In genomic region chr2:30255466-30256408, GRCh38 we compare ENCODE assay signal across 11 cellular contexts. TPM values are rescaled to one million over a fixed set of nuclear protein-coding genes. Genes with fewer than 3 reads are reported as not detected.
DNase-seq lines count a peak whose midpoint lies in the region; ATAC-seq and TF ChIP-seq lines count a peak whose summit lies in the region.
"Had no signal": no experiment of that assay in that cellular context is flagged by ENCODE, and none has a peak within 500 bp of the region (broad histone marks: within the 10 kb centered on the region; RNA-seq: fewer than 3 reads in every experiment).

No MANE protein-coding gene starts in this region.

- 48 to 77% (median 57%) methylated on average over 8 of the region's 8 CpGs for WGBS in heart left ventricle, 4 donors

- H3K36me3 Mint-ChIP-seq in activated CD4-positive, alpha-beta T cell treated with anti-CD3 and anti-CD28 coated beads, Interleukin-2, amount 10 ng/mL, durations not matched to agents 24 days and 14 days (ENCODE audit: low read depth): peaks cover 87% of the 10 kb centered on the region
- peaks cover 83% of the 10 kb centered on the region for H3K36me3 Mint-ChIP-seq in stimulated activated naive CD8-positive, alpha-beta T cell treated with anti-CD3 and anti-CD28 coated beads, Interleukin-15, Interleukin-2, amounts not matched to agents 100 ng/mL and 50 ng/mL, for 24 hours (ENCODE audit: low read depth)

- no peak for TF ChIP-seq CTCF in heart left ventricle (IDR thresholded peaks at IDR 0.05)

- peak overlapping the region; percentile 59 for H3K4me3 Mint-ChIP-seq in activated CD4-positive, alpha-beta T cell treated with anti-CD3 and anti-CD28 coated beads, Interleukin-2, amount 10 ng/mL, durations not matched to agents 24 days and 14 days
- peak overlapping the region; percentile 42 for H3K4me3 Mint-ChIP-seq in stimulated activated naive CD8-positive, alpha-beta T cell treated with anti-CD3 and anti-CD28 coated beads, Interleukin-15, Interleukin-2, amounts not matched to agents 100 ng/mL and 50 ng/mL, for 24 hours

- peak in 3 of 4 donors; percentile 29 to 44 (median 34) for ATAC-seq in heart left ventricle
- ATAC-seq in GM21390 (IDR thresholded peaks at IDR 0.05; ENCODE audit: unreplicated experiment): no peak

- no peak for DNase-seq in activated CD4-positive, alpha-beta T cell treated with anti-CD3 and anti-CD28 coated beads, Interleukin-2, amount 10 ng/mL, durations not matched to agents 24 days and 14 days
- no peak for DNase-seq in activated CD4-positive, alpha-beta T cell treated with anti-CD3 and anti-CD28 coated beads, Interleukin-2, amount 50 U/mL, for 48 hours
- peak; percentile 91 to 97 for DNase-seq in NCI-H524 (lab: John Stamatoyannopoulos, UW)
- DNase-seq in heart left ventricle: peak in 1 of 5 donors; percentile 20
- DNase-seq in stimulated activated CD8-positive, alpha-beta memory T cell treated with anti-CD3 and anti-CD28 coated beads, Interleukin-4, amount 100 ng/mL, for 48 hours: no peak
- DNase-seq in NK-92 (lab: John Stamatoyannopoulos, UW; ENCODE audit: unreplicated experiment): no peak
- DNase-seq: activated CD4-positive, alpha-beta T cell treated with anti-CD3 and anti-CD28 coated beads for 48 hours; SHP77 had no signal

- no peak for TF ChIP-seq POLR2A in heart left ventricle (IDR thresholded peaks at IDR 0.05)

- H3K27ac Mint-ChIP-seq in activated CD4-positive, alpha-beta T cell treated with anti-CD3 and anti-CD28 coated beads, Interleukin-2, amount 10 ng/mL, durations not matched to agents 24 days and 14 days: peak overlapping the region; percentile 80
- H3K27ac Mint-ChIP-seq in stimulated activated naive CD8-positive, alpha-beta T cell treated with anti-CD3 and anti-CD28 coated beads, Interleukin-15, Interleukin-2, amounts not matched to agents 100 ng/mL and 50 ng/mL, for 24 hours: peak overlapping the region; percentile 88

- no peaks in the 10 kb centered on the region for H3K27me3 Mint-ChIP-seq in activated CD4-positive, alpha-beta T cell treated with anti-CD3 and anti-CD28 coated beads, Interleukin-2, amount 10 ng/mL, durations not matched to agents 24 days and 14 days
- H3K27me3 Mint-ChIP-seq in stimulated activated naive CD8-positive, alpha-beta T cell treated with anti-CD3 and anti-CD28 coated beads, Interleukin-15, Interleukin-2, amounts not matched to agents 100 ng/mL and 50 ng/mL, for 24 hours: no peaks in the 10 kb centered on the region

- H3K27me3 ChIP-seq in heart left ventricle: no peaks in the 10 kb centered on the region
- H3K27me3 ChIP-seq: breast epithelium had no signal

- H3K4me3 ChIP-seq in heart left ventricle: no peak overlapping the region
- H3K4me3 ChIP-seq: breast epithelium had no signal

- intact Hi-C loops in activated CD4-positive, alpha-beta T cell treated with anti-CD3 and anti-CD28 coated beads, Interleukin-2, amount 10 ng/mL, durations not matched to agents 24 days and 14 days (cut with micrococcal nuclease): no loop called here
- intact Hi-C loops in heart left ventricle (cut with DNase I): no loop called here

- H3K36me3 ChIP-seq in heart left ventricle: peaks cover 0 to 52% (median 39%) of the 10 kb centered on the region in 9 donors
- H3K36me3 ChIP-seq: breast epithelium had no signal

- H3K9me3 Mint-ChIP-seq in activated CD4-positive, alpha-beta T cell treated with anti-CD3 and anti-CD28 coated beads, Interleukin-2, amount 10 ng/mL, durations not matched to agents 24 days and 14 days: peaks cover 7% of the 10 kb centered on the region
- peaks cover 11% of the 10 kb centered on the region for H3K9me3 Mint-ChIP-seq in stimulated activated naive CD8-positive, alpha-beta T cell treated with anti-CD3 and anti-CD28 coated beads, Interleukin-15, Interleukin-2, amounts not matched to agents 100 ng/mL and 50 ng/mL, for 24 hours

- peaks cover 11 to 79% (median 55%) of the 10 kb centered on the region in 12 donors for H3K4me1 ChIP-seq in heart left ventricle
- H3K4me1 ChIP-seq: breast epithelium had no signal

- peaks cover 76% of the 10 kb centered on the region for H3K4me1 Mint-ChIP-seq in activated CD4-positive, alpha-beta T cell treated with anti-CD3 and anti-CD28 coated beads, Interleukin-2, amount 10 ng/mL, durations not matched to agents 24 days and 14 days
- peaks cover 98% of the 10 kb centered on the region for H3K4me1 Mint-ChIP-seq in stimulated activated naive CD8-positive, alpha-beta T cell treated with anti-CD3 and anti-CD28 coated beads, Interleukin-15, Interleukin-2, amounts not matched to agents 100 ng/mL and 50 ng/mL, for 24 hours (ENCODE audit: low read depth)

- H3K27ac ChIP-seq in heart left ventricle: peak overlapping the region in 11 of 12 donors; percentile 27 to 89 (median 65)

- no peaks in the 10 kb centered on the region for H3K9me3 ChIP-seq in heart left ventricle
- H3K9me3 ChIP-seq: breast epithelium had no signal

RNA-seq across cellular contexts. Expression of gene LBH, which starts 24.4 kb away (rescaled TPM):
- total RNA-seq in activated CD4-positive, alpha-beta T cell treated with anti-CD3 and anti-CD28 coated beads, Interleukin-2, amount 10 ng/mL, durations not matched to agents 24 days and 14 days: 176 and 184 TPM in 2 replicates
- total RNA-seq in heart left ventricle: 100 to 1,000 TPM; 125 to 226 (median 169) TPM
- 100 to 1,000 TPM in 1 of 2 donors, 10 to 100 TPM in 1; 54.2 to 166 TPM for polyA plus RNA-seq in heart left ventricle

Comparison
In these comparisons a context has a peak if more than half of its experiments do, and no peak if none do; other contexts are left out.
1. DNase-seq: peak in NCI-H524 (2 of 2); none in activated CD4-positive, alpha-beta T cell treated with anti-CD3 and anti-CD28 coated beads, Interleukin-2, amount 10 ng/mL, durations not matched to agents 24 days and 14 days (single experiment), activated CD4-positive, alpha-beta T cell treated with anti-CD3 and anti-CD28 coated beads, Interleukin-2, amount 50 U/mL, for 48 hours (0 of 2), stimulated activated CD8-positive, alpha-beta memory T cell treated with anti-CD3 and anti-CD28 coated beads, Interleukin-4, amount 100 ng/mL, for 48 hours (single experiment) and NK-92 (single experiment).